12 cellular contexts compared by ENCODE assay signal in genomic region chr9:72952394-72952720, GRCh38. TPM values are rescaled to one million over a fixed set of nuclear protein-coding genes. Genes with fewer than 3 reads are reported as not detected.
DNase-seq lines count a peak whose midpoint lies in the region; ATAC-seq, FAIRE-seq and TF ChIP-seq lines count a peak whose summit lies in the region.
"Had no signal": no experiment of that assay in that cellular context is flagged by ENCODE, and none has a peak within 500 bp of the region (broad histone marks: within the 10 kb centered on the region; RNA-seq: fewer than 3 reads in every experiment).

No MANE protein-coding gene starts in this region.

- 0 out of 3 replicates have a peak, but pooled peaks cover 7% of the 10 kb centered on the region for H3K79me2 ChIP-seq in K562 (ENCODE audit: control insufficient read depth, insufficient read depth, low read length)

- H3K4me1 Mint-ChIP-seq in Calu3 (ENCODE audit: low read depth, unreplicated experiment): peaks cover 25% of the 10 kb centered on the region
- H3K4me1 Mint-ChIP-seq: activated CD4-positive, alpha-beta T cell treated with anti-CD3 and anti-CD28 coated beads, Interleukin-2, amount 10 ng/mL, durations not matched to agents 24 days and 14 days had no signal

- CTCF ChIA-PET in Calu3 (lab: Charles Lee): no interaction called here
- CTCF ChIA-PET in K562 (lab: Yijun Ruan, JAX; ENCODE audit: low intra/inter-chr PET ratio): no interaction called here

- POLR2A ChIA-PET in K562 (lab: Yijun Ruan, JAX): no interaction called here

- no peak for TF ChIP-seq RAD21 in K562 (CRISPR knock-in tag; conservative IDR thresholded peaks at IDR 0.05 in 1 of 2, IDR thresholded peaks at IDR 0.05 in 1 of 2)

- no peak for FAIRE-seq in K562 (lab: Jason Lieb, UNC)

- no peak for TF ChIP-seq EP300 in K562 (IDR thresholded peaks at IDR 0.05; ENCODE audit: low read length)

- H3K4me2 ChIP-seq in K562 (ENCODE audit: insufficient read depth, low read length): peak overlapping the region; percentile 45

- H3K4me3 Mint-ChIP-seq in Calu3 (ENCODE audit: low read depth, unreplicated experiment): peak overlapping the region; percentile 65
- H3K4me3 Mint-ChIP-seq: activated CD4-positive, alpha-beta T cell treated with anti-CD3 and anti-CD28 coated beads, Interleukin-2, amount 10 ng/mL, durations not matched to agents 24 days and 14 days had no signal

- H2AFZ ChIP-seq in K562 (ENCODE audit: low read depth, low read length): peak overlapping the region; percentile 71

- no peaks in the 10 kb centered on the region for H3K36me3 ChIP-seq in K562 (ENCODE audit: control insufficient read depth, insufficient read depth, low read length)
- no peaks in the 10 kb centered on the region for H3K36me3 ChIP-seq in lower lobe of right lung
- H3K36me3 ChIP-seq in spleen: no peaks in the 10 kb centered on the region

- H3K27me3 ChIP-seq in K562 (ENCODE audit: control insufficient read depth in 2 of 2, insufficient read depth in 2 of 2, low read length in 2 of 2): no peaks in the 10 kb centered on the region
- H3K27me3 ChIP-seq in lower lobe of right lung (ENCODE audit: low read depth): no peaks in the 10 kb centered on the region
- peaks cover 0 to 5% (median 0%) of the 10 kb centered on the region in 7 donors for H3K27me3 ChIP-seq in spleen (replicated peaks in 1 of 7)

- no peak for TF ChIP-seq CTCF in Calu3 (IDR thresholded peaks at IDR 0.05; ENCODE audit: unreplicated experiment)
- TF ChIP-seq CTCF in K562 (IDR thresholded peaks at IDR 0.05 in 2 of 3, conservative IDR thresholded peaks at IDR 0.05 in 1 of 3; ENCODE audit: insufficient read depth in 2 of 3, low read depth in 1 of 3, low read length in 3 of 3): no peak
- no peak for TF ChIP-seq CTCF in lower lobe of right lung (IDR thresholded peaks at IDR 0.05)
- no peak for TF ChIP-seq CTCF in spleen (IDR thresholded peaks at IDR 0.05 in 8 of 11, conservative IDR thresholded peaks at IDR 0.05 in 3 of 11)

- no peaks in the 10 kb centered on the region for H3K9me1 ChIP-seq in K562 (ENCODE audit: control insufficient read depth, insufficient read depth, low read length)

- no peaks in the 10 kb centered on the region for H3K27me3 Mint-ChIP-seq in Calu3 (ENCODE audit: unreplicated experiment)

- H3K36me3 Mint-ChIP-seq in Calu3 (ENCODE audit: insufficient read depth, unreplicated experiment): peaks cover 15% of the 10 kb centered on the region
- H3K36me3 Mint-ChIP-seq: CD8-positive, alpha-beta memory T cell had no signal

- no peaks in the 10 kb centered on the region for H4K20me1 ChIP-seq in K562 (replicated peaks; ENCODE audit: control insufficient read depth, insufficient read depth, low read length)

- 0 out of 4 replicates have a peak overlapping the region, but pooled peaks of 1 of the 2 experiments have one; percentile 20 for H3K9ac ChIP-seq in K562 (ENCODE audit: insufficient read depth in 1 of 2, low read depth in 2 of 2, low read length in 2 of 2)

- H3K4me1 ChIP-seq in K562 (replicated peaks in 1 of 2; ENCODE audit: control insufficient read depth in 2 of 2, insufficient read depth in 2 of 2, low read length in 2 of 2) (peaks cover 0 to 3% of the 10 kb centered on the region in 2 experiments; a peak in 2 of 5 replicates), lower lobe of right lung (peaks cover 37% of the 10 kb centered on the region), spleen (peaks cover 0 to 73% (median 35%) of the 10 kb centered on the region in 6 donors)

- DNase-seq in Calu3 (no peak), K562 (ENCODE audit: extremely low read depth in 1 of 4, low spot score in 3 of 4) (no peak), lower lobe of right lung (no peak), spleen (no peak), SKM-1 treated with dmso at 0.1 percent for 144 hours (lab: John Stamatoyannopoulos, UW; ENCODE audit: unreplicated experiment) (no peak)
- DNase-seq in activated naive CD4-positive, alpha-beta T cell treated with Interleukin-2 at 50 U/mL for 16 hours: no peak
- DNase-seq in activated CD4-positive, CD25-positive, alpha-beta regulatory T cell (lab: John Stamatoyannopoulos, UW): no peak
- DNase-seq: activated gamma-delta T cell treated with Interleukin-2 at 50 U/mL for 16 hours; CD8-positive, alpha-beta memory T cell had no signal

- WGBS in K562 (ENCODE audit: insufficient coverage, low coverage, missing lambda C conversion rate): 18% methylated on average over 4 of the region's 4 CpGs
- WGBS in spleen, 5 donors: 11 to 25% (median 15%) methylated on average over 4 of the region's 4 CpGs

- in situ Hi-C loops in K562 (cut with MboI): no loop called here

- H3K27ac ChIP-seq in K562 (ENCODE audit: extremely low read depth, low read depth, low read length) (no peak overlapping the region), lower lobe of right lung (peak overlapping the region; percentile 74), spleen (peak overlapping the region; percentile 44 to 87 (median 72))

- BruUV-seq in Calu3 (replicated peaks; lab: Mats Ljungman, UMichigan): TSS peak; percentile 71
- BruUV-seq in K562 (replicated peaks; lab: Mats Ljungman, UMichigan): TSS peak; percentile 69

- H3K27ac Mint-ChIP-seq in Calu3 (ENCODE audit: unreplicated experiment): peak overlapping the region; percentile 69
- H3K27ac Mint-ChIP-seq: activated CD4-positive, alpha-beta T cell treated with anti-CD3 and anti-CD28 coated beads, Interleukin-2, amount 10 ng/mL, durations not matched to agents 24 days and 14 days; CD8-positive, alpha-beta memory T cell had no signal

- no peaks in the 10 kb centered on the region for H3K9me3 Mint-ChIP-seq in Calu3 (ENCODE audit: low read depth, unreplicated experiment)
- H3K9me3 Mint-ChIP-seq: activated CD4-positive, alpha-beta T cell treated with anti-CD3 and anti-CD28 coated beads, Interleukin-2, amount 10 ng/mL, durations not matched to agents 24 days and 14 days had no signal

- intact Hi-C loops in Calu3 (cut with micrococcal nuclease; ENCODE audit: unreplicated experiment): no loop called here
- intact Hi-C loops in K562 (cut with micrococcal nuclease): loop anchor here (5.0 kb wide), 1 partner anchor 70 kb away; no protein-coding TSS in a partner anchor
- intact Hi-C loops in lower lobe of right lung (cut with DNase I): no loop called here
- intact Hi-C loops in spleen (cut with DNase I; ENCODE audit: low total_unique reads): no loop called here

- H3K4me3 ChIP-seq in K562 (peak overlapping the region; percentile 16), lower lobe of right lung (peak overlapping the region; percentile 45), spleen (peak overlapping the region; percentile 9 to 65 (median 34))
- H3K4me3 ChIP-seq: lung had no signal

- TF ChIP-seq POLR2A in K562 (conservative IDR thresholded peaks at IDR 0.05) (no peak), spleen (IDR thresholded peaks at IDR 0.05) (no peak)

- no peaks in the 10 kb centered on the region for H3K9me3 ChIP-seq in K562 (replicated peaks; ENCODE audit: control insufficient read depth, insufficient read depth, low read depth, low read length)
- no peaks in the 10 kb centered on the region for H3K9me3 ChIP-seq in lower lobe of right lung
- H3K9me3 ChIP-seq in spleen: peaks cover 0 to 4% (median 0%) of the 10 kb centered on the region in 8 donors

- no peak for ATAC-seq in K562
- no peak for ATAC-seq in lower lobe of right lung
- ATAC-seq in HG03354 (IDR thresholded peaks at IDR 0.05; ENCODE audit: poor library complexity, severe bottlenecking, unreplicated experiment): no peak

TF ChIP-seq in K562, 482 proteins besides CTCF, POLR2A, EP300 and RAD21 (continues in another document):
- no peak for TF ChIP-seq CBX3 (IDR thresholded peaks at IDR 0.05; ENCODE audit: borderline replicate concordance in 1 of 2, low read length in 2 of 2)
- no peak for TF ChIP-seq RBM34 (IDR thresholded peaks at IDR 0.05; ENCODE audit: borderline replicate concordance, insufficient read depth, low read length)
- TF ChIP-seq, protein P1, sequence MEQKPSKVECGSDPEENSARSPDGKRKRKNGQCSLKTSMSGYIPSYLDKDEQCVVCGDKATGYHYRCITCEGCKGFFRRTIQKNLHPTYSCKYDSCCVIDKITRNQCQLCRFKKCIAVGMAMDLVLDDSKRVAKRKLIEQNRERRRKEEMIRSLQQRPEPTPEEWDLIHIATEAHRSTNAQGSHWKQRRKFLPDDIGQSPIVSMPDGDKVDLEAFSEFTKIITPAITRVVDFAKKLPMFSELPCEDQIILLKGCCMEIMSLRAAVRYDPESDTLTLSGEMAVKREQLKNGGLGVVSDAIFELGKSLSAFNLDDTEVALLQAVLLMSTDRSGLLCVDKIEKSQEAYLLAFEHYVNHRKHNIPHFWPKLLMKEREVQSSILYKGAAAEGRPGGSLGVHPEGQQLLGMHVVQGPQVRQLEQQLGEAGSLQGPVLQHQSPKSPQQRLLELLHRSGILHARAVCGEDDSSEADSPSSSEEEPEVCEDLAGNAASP (IDR thresholded peaks at IDR 0.05): no peak
- TF ChIP-seq MAFG (tag; conservative IDR thresholded peaks at IDR 0.05): no peak
- TF ChIP-seq ZNF239 (CRISPR knock-in tag; IDR thresholded peaks at IDR 0.05): no peak
- no peak for TF ChIP-seq GABPB1 (CRISPR knock-in tag; IDR thresholded peaks at IDR 0.05)
- no peak for TF ChIP-seq PHF20 (IDR thresholded peaks at IDR 0.05; ENCODE audit: partially characterized antibody)
- no peak for TF ChIP-seq BDP1 (IDR thresholded peaks at IDR 0.05; ENCODE audit: insufficient read depth, insufficient read length)
- no peak for TF ChIP-seq HNRNPLL (IDR thresholded peaks at IDR 0.05; ENCODE audit: low read depth, low read length, poor library complexity, severe bottlenecking)

RNA-seq across cellular contexts. Expression of gene ALDH1A1, which starts 0.5 kb away (rescaled TPM):
- total RNA-seq in Calu3 (2022) (17.2 and 17.7 TPM in 2 replicates), K562 (2014; rRNA removed) (19.8 and 21.0 TPM in 2 replicates), K562 (2014; rRNA removed; fragmentation: Illumina TruSeq; extraction: Trizol) (32.8 and 38.5 TPM in 2 replicates), K562 (2015; rRNA removed; fragmentation: Illumina TruSeq; extraction: Trizol) (81.2 and 86.3 TPM in 2 replicates), K562 (2021) (24.4 and 27.0 TPM in 2 replicates), lower lobe of right lung (238 TPM), spleen (100 to 1,000 TPM in 2 of 7 donors, 10 to 100 TPM in 5; 55.7 to 129 (median 71.9) TPM)
- total RNA-seq in K562 (2011; cell fraction: chromatin; rRNA removed; ENCODE audit: low replicate concordance): 1.6 and 2.2 TPM in 2 replicates
- total RNA-seq in K562 (2011; cell fraction: nucleolus; rRNA removed): 0.26 and 1.2 TPM in 2 replicates
- 1.2 and 1.5 TPM in 2 replicates for total RNA-seq in K562 (2011; cell fraction: nucleoplasm; rRNA removed)
- polyA plus RNA-seq in K562 (2011; rRNA removed) (1.3 and 1.8 TPM in 2 replicates), K562 (2014; fragmentation: Illumina TruSeq; extraction: Trizol) (26.3 and 29.3 TPM in 2 replicates), K562 (2014; fragmentation: Nextera tagmentation; extraction: Ambion mirVana) (10 to 100 TPM; 24.4 to 33.0 TPM), K562 (2014; rRNA removed) (20.9 and 21.9 TPM in 2 replicates), spleen (10 to 100 TPM; 19.1 to 63.4 (median 26.2) TPM)
- 0.55 and 0.75 TPM in 2 replicates for polyA plus RNA-seq in K562 (2011; cell fraction: cytosol; rRNA removed)
- polyA plus RNA-seq in K562 (2011; cell fraction: nucleus; rRNA removed): 0.41 TPM in 2 replicates
- polyA plus RNA-seq in K562 (2012): 65.5 and 67.1 TPM in 2 replicates
- 3.0 and 5.7 TPM in 2 replicates for polyA minus RNA-seq in K562 (2011; rRNA and poly(A)+ RNA removed)
- 0.86 TPM in 1 of 2 replicates, not detected in the other for polyA minus RNA-seq in K562 (2011; cell fraction: cytosol; rRNA and poly(A)+ RNA removed)
- 0.13 and 0.78 TPM in 2 replicates for polyA minus RNA-seq in K562 (2011; cell fraction: nucleus; rRNA and poly(A)+ RNA removed)
- total RNA-seq: activated CD4-positive, alpha-beta T cell treated with anti-CD3 and anti-CD28 coated beads, Interleukin-2, amount 10 ng/mL, durations not matched to agents 24 days and 14 days had no signal
- polyA plus RNA-seq: CD8-positive, alpha-beta memory T cell had no signal
